ENCODE assay signal across 10 cellular contexts in the genomic region with DNA sequence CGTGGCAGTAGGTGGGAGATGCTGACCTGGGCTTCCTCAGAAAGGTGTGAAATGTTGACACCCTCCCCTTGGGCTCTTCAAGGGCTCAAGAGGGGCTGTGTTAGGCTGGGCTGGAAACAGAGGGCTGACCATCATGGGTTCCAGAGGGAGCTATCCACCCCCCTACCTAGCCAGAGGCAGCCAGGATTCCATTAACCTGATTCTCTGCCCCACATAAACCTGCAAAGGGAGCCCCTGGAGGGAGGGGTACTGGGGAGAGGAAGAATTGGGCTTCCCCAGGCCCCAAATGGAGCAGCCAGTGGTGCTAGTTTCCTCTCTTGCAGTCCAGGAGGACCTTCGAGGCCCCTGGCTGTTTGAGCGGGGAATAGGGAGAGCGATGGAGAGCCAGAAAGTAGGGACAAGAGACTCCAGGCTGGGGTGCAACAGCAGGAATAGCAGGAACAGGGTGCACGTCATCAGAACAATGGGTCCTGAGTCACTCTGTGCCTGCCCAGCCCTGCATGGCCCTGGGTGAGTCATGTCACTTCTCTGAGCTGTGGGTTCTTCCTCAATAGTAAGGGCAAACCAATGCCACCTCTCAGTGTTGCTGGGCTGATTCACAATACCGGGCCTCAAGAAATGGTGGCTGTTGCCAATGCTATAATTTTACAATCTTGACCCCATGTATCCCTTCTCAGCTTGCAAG.
DNase-seq lines count a peak whose midpoint lies in the region; ATAC-seq lines count a peak whose summit lies in the region.
"Had no signal": no experiment of that assay in that cellular context is flagged by ENCODE, and none has a peak within 500 bp of the region (broad histone marks: within the 10 kb centered on the region; RNA-seq: fewer than 3 reads in every experiment).

No MANE protein-coding gene starts in this region.

- DNase-seq in GDM1 (lab: John Stamatoyannopoulos, UW) (peak; percentile 26), NOMO-1 (lab: John Stamatoyannopoulos, UW; ENCODE audit: unreplicated experiment in 2 of 2) (peak; percentile 19 to 37), epithelial cell of prostate (ENCODE audit: low read depth, low spot score) (peak; percentile 97), renal cortical epithelial cell (ENCODE audit: low read depth) (peak; percentile 97), NCI-H146 (lab: John Stamatoyannopoulos, UW) (no peak)
- no peak for DNase-seq in activated T-cell treated with anti-CD3 and anti-CD28 coated beads, Interleukin-2, amount 50 U/mL, for 24 hours
- DNase-seq: head of caudate nucleus; stimulated activated CD4-positive, alpha-beta T cell treated with anti-CD3 and anti-CD28 coated beads, Interleukin-12 subunit alpha, Interleukin-12 subunit beta, amount 100 ng/mL, for 4 hours had no signal

- H3K27me3 Mint-ChIP-seq in activated T-cell treated with anti-CD3 and anti-CD28 coated beads, Interleukin-2, amount 50 U/mL, for 24 hours, result peaks cover 15% of the 10 kb centered on the region

- ATAC-seq in GM21381 (IDR thresholded peaks at IDR 0.05; ENCODE audit: unreplicated experiment) (no peak), GM18870 (IDR thresholded peaks at IDR 0.05; ENCODE audit: unreplicated experiment) (no peak)

- H3K27ac Mint-ChIP-seq in activated T-cell treated with anti-CD3 and anti-CD28 coated beads, Interleukin-2, amount 50 U/mL, for 24 hours, result no peak overlapping the region

- no peak overlapping the region for H3K4me3 Mint-ChIP-seq in activated T-cell treated with anti-CD3 and anti-CD28 coated beads, Interleukin-2, amount 50 U/mL, for 24 hours

- H3K27ac ChIP-seq in epithelial cell of prostate, result peak overlapping the region; percentile 89

- H3K9me3 Mint-ChIP-seq in activated T-cell treated with anti-CD3 and anti-CD28 coated beads, Interleukin-2, amount 50 U/mL, for 24 hours, result no peaks in the 10 kb centered on the region

- H3K36me3 Mint-ChIP-seq in activated T-cell treated with anti-CD3 and anti-CD28 coated beads, Interleukin-2, amount 50 U/mL, for 24 hours (ENCODE audit: low read depth), result no peaks in the 10 kb centered on the region

- no peaks in the 10 kb centered on the region for H3K4me1 Mint-ChIP-seq in activated T-cell treated with anti-CD3 and anti-CD28 coated beads, Interleukin-2, amount 50 U/mL, for 24 hours (ENCODE audit: low read depth)

Comparison
In these comparisons a context has a peak if more than half of its experiments do, and no peak if none do; other contexts are left out.
1. DNase-seq: peak in GDM1 (single experiment), NOMO-1 (2 of 2), epithelial cell of prostate (single experiment) and renal cortical epithelial cell (single experiment); none in NCI-H146 (single experiment) and activated T-cell treated with anti-CD3 and anti-CD28 coated beads, Interleukin-2, amount 50 U/mL, for 24 hours (single experiment).